In genomic region chr5:139147743-139148079, GRCh38 we compare ENCODE assay signal across 9 cellular contexts. TPM values are rescaled to one million over a fixed set of nuclear protein-coding genes. Genes with fewer than 3 reads are reported as not detected.
DNase-seq lines count a peak whose midpoint lies in the region; ATAC-seq and TF ChIP-seq lines count a peak whose summit lies in the region.
"Had no signal": no experiment of that assay in that cellular context is flagged by ENCODE, and none has a peak within 500 bp of the region (broad histone marks: within the 10 kb centered on the region; RNA-seq: fewer than 3 reads in every experiment).

No MANE protein-coding gene starts in this region.

- H3K4me3 ChIP-seq in fibroblast of mammary gland (ENCODE audit: control insufficient read depth, low read depth, low read length), result no peak overlapping the region
- H3K4me3 ChIP-seq in parathyroid adenoma (ENCODE audit: low read depth, low read length), result no peak overlapping the region
- no peak overlapping the region for H3K4me3 ChIP-seq in PC-3 (ENCODE audit: low read length)
- no peak overlapping the region for H3K4me3 ChIP-seq in HAP-1

- intact Hi-C loops in PC-3 (cut with micrococcal nuclease), result no loop called here
- intact Hi-C loops in natural killer cell (cut with micrococcal nuclease), result no loop called here

- H3K9me3 Mint-ChIP-seq in natural killer cell, result no peaks in the 10 kb centered on the region

- no peak for ATAC-seq in PC-3
- ATAC-seq in natural killer cell, result no peak

- peaks cover 6 to 23% of the 10 kb centered on the region in 2 donors for H3K4me1 Mint-ChIP-seq in natural killer cell

- in situ Hi-C loops in HAP-1 (cut with MboI; ENCODE audit: low sequenced_read_pairs), result no loop called here

- H2AFZ ChIP-seq in parathyroid adenoma (peak overlapping the region; percentile 25), PC-3 (ENCODE audit: low read length) (no peak overlapping the region)

- H3K9me3 ChIP-seq in parathyroid adenoma (ENCODE audit: control insufficient read depth, low read length) (no peaks in the 10 kb centered on the region), PC-3 (ENCODE audit: low read length) (no peaks in the 10 kb centered on the region), HAP-1 (no peaks in the 10 kb centered on the region)

- H3K36me3 ChIP-seq in parathyroid adenoma (ENCODE audit: control insufficient read depth, insufficient read depth, low read length), result no peaks in the 10 kb centered on the region
- H3K36me3 ChIP-seq in PC-3 (ENCODE audit: low read depth, low read length), result no peaks in the 10 kb centered on the region
- H3K36me3 ChIP-seq in HAP-1 (replicated peaks), result no peaks in the 10 kb centered on the region

- H3K79me2 ChIP-seq in parathyroid adenoma, result peaks cover 7% of the 10 kb centered on the region
- H3K79me2 ChIP-seq in PC-3 (ENCODE audit: low read length), result no peaks in the 10 kb centered on the region

- no peak overlapping the region for H3K27ac ChIP-seq in parathyroid adenoma
- no peak overlapping the region for H3K27ac ChIP-seq in PC-3 (ENCODE audit: low read length)

- H3K4me3 Mint-ChIP-seq in natural killer cell, result no peak overlapping the region

- H3K9ac ChIP-seq in parathyroid adenoma (no peak overlapping the region), PC-3 (ENCODE audit: low read length) (no peak overlapping the region)

- no peaks in the 10 kb centered on the region for H3K36me3 Mint-ChIP-seq in natural killer cell

- H3F3A ChIP-seq in PC-3 (ENCODE audit: low read length, unreplicated experiment), result no peaks in the 10 kb centered on the region

- H3K27me3 ChIP-seq in parathyroid adenoma (ENCODE audit: control insufficient read depth, insufficient read depth, low read length) (no peaks in the 10 kb centered on the region), PC-3 (ENCODE audit: low read length) (no peaks in the 10 kb centered on the region), HAP-1 (ENCODE audit: low read depth) (no peaks in the 10 kb centered on the region)

- DNase-seq in COR-L47 (lab: John Stamatoyannopoulos, UW) (peak; percentile 44), NCI-H345 treated with DMSO at 0.1 percent for 48 hours (lab: John Stamatoyannopoulos, UW; ENCODE audit: unreplicated experiment) (peak; percentile 57), fibroblast of mammary gland (ENCODE audit: low read depth) (peak; percentile 72), PC-3 (no peak), natural killer cell (no peak), HAP-1 (ENCODE audit: low spot score in 2 of 2) (no peak)
- no peak for DNase-seq in activated CD8-positive, alpha-beta memory T cell treated with anti-CD3 and anti-CD28 coated beads, Interleukin-2, amount 50 U/mL, for 4 hours
- DNase-seq: NCI-H1436 treated with DMSO at 0.1 percent for 48 hours had no signal

- H4K20me1 ChIP-seq in PC-3 (ENCODE audit: low read length), result 0 out of 2 replicates have a peak, but pooled peaks cover 3% of the 10 kb centered on the region

- H3K4me2 ChIP-seq in parathyroid adenoma (ENCODE audit: low read length), result no peak overlapping the region
- no peak overlapping the region for H3K4me2 ChIP-seq in PC-3 (ENCODE audit: low read length)

- H3K9me2 ChIP-seq in PC-3 (replicated peaks; ENCODE audit: low read length), result no peaks in the 10 kb centered on the region

- H3K4me1 ChIP-seq in parathyroid adenoma (peaks cover 19% of the 10 kb centered on the region), PC-3 (ENCODE audit: insufficient read depth, low read length) (peaks cover 12% of the 10 kb centered on the region), HAP-1 (no peaks in the 10 kb centered on the region)

- peak overlapping the region in 1 of 2 donors; percentile 27 for H3K27ac Mint-ChIP-seq in natural killer cell

- POLR2A ChIA-PET in PC-3 (lab: Charles Lee; ENCODE audit: unreplicated experiment), result no interaction called here

- CTCF ChIA-PET in PC-3 (lab: Charles Lee), result no interaction called here

- TF ChIP-seq CTCF in fibroblast of mammary gland (conservative IDR thresholded peaks at IDR 0.05; ENCODE audit: control insufficient read depth, insufficient read depth, low read depth, low read length), result no peak
- TF ChIP-seq CTCF in parathyroid adenoma (IDR thresholded peaks at IDR 0.05), result no peak
- TF ChIP-seq CTCF in PC-3 (conservative IDR thresholded peaks at IDR 0.05; ENCODE audit: low read depth, low read length), result no peak
- no peak for TF ChIP-seq CTCF in natural killer cell (IDR thresholded peaks at IDR 0.05)

- no peaks in the 10 kb centered on the region for H3K27me3 Mint-ChIP-seq in natural killer cell (ENCODE audit: low read depth in 2 of 2)

- no TSS peak for BruUV-seq in PC-3 (replicated peaks; lab: Mats Ljungman, UMichigan)

RNA-seq across cellular contexts. Expression of gene SIL1, which starts 50.5 kb away (rescaled TPM):
- total RNA-seq in PC-3 (2014; rRNA removed) (7.9 and 17.2 TPM in 2 replicates), natural killer cell (10 to 100 TPM; 16.9 to 22.5 (median 22.4) TPM)

Comparison
In these comparisons a context has a peak if more than half of its experiments do, and no peak if none do; other contexts are left out.
1. DNase-seq: peak in COR-L47 (single experiment), NCI-H345 treated with DMSO at 0.1 percent for 48 hours (single experiment) and fibroblast of mammary gland (single experiment); none in PC-3 (single experiment), activated CD8-positive, alpha-beta memory T cell treated with anti-CD3 and anti-CD28 coated beads, Interleukin-2, amount 50 U/mL, for 4 hours (single experiment), natural killer cell (single experiment) and HAP-1 (0 of 2).